In genomic region chr16:89841275-89841674, GRCh38 we compare ENCODE assay signal across 12 cellular contexts. TPM values are rescaled to one million over a fixed set of nuclear protein-coding genes. Genes with fewer than 3 reads are reported as not detected.
A peak's percentile ranks its signal among the peaks of the same experiment; 100 is the strongest.
DNase-seq lines count a peak whose midpoint lies in the region; ATAC-seq, FAIRE-seq and TF ChIP-seq lines count a peak whose summit lies in the region.
"Had no signal": no experiment of that assay in that cellular context is flagged by ENCODE, and none has a peak within 500 bp of the region (broad histone marks: within the 10 kb centered on the region; RNA-seq: fewer than 3 reads in every experiment).

No MANE protein-coding gene starts in this region.

- no peaks in the 10 kb centered on the region for H4K20me1 ChIP-seq in GM12878 (ENCODE audit: control insufficient read depth, insufficient read depth)

- H3K4me1 ChIP-seq in GM12878 (ENCODE audit: control insufficient read depth, insufficient read depth, low read length) = peaks cover 3% of the 10 kb centered on the region

- H3K79me2 ChIP-seq in GM12878 (ENCODE audit: control insufficient read depth, insufficient read depth, low read length) = no peaks in the 10 kb centered on the region

- BruUV-seq in GM12878 (replicated peaks; lab: Mats Ljungman, UMichigan) = no TSS peak

- SMC1A ChIA-PET in GM12878 (lab: Charles Lee; ENCODE audit: uncharacterized antibody, unreplicated experiment) = interaction anchor here (0.7 kb wide), 1 partner anchor 37 kb away, joined by 3 read pairs; no protein-coding TSS in a partner anchor

- H3K27me3 Mint-ChIP-seq in activated CD4-positive, alpha-beta memory T cell treated with anti-CD3 and anti-CD28 coated beads for 36 hours = no peaks in the 10 kb centered on the region

- no peaks in the 10 kb centered on the region for H3K36me3 Mint-ChIP-seq in activated CD4-positive, alpha-beta memory T cell treated with anti-CD3 and anti-CD28 coated beads for 36 hours

- TF ChIP-seq CTCF in GM12878 (IDR thresholded peaks at IDR 0.05 in 2 of 3, conservative IDR thresholded peaks at IDR 0.05 in 1 of 3; ENCODE audit: control insufficient read depth in 2 of 3, extremely low read depth in 1 of 3, insufficient read depth in 1 of 3, low read depth in 3 of 3, low read length in 3 of 3) = no peak

- peak; percentile 16 to 36; a peak in 2 of 4 replicates for TF ChIP-seq EP300 in GM12878 (IDR thresholded peaks at IDR 0.05; ENCODE audit: borderline replicate concordance in 1 of 2, control insufficient read depth in 1 of 2, low read depth in 2 of 2, low read length in 2 of 2)

- no peak for TF ChIP-seq RAD21 in GM12878 (IDR thresholded peaks at IDR 0.05; ENCODE audit: insufficient read depth, low read depth, low read length)

- in situ Hi-C loops in GM12878 (cut with MboI) = no loop called here

- H3K4me3 ChIP-seq in GM12878 = no peak overlapping the region

- no peaks in the 10 kb centered on the region for H3K9me3 ChIP-seq in GM12878 (replicated peaks; ENCODE audit: control insufficient read depth, insufficient read depth, low read length)

- no peak overlapping the region for H2AFZ ChIP-seq in GM12878 (ENCODE audit: control insufficient read depth, low read depth, low read length)

- no peaks in the 10 kb centered on the region for H3K27me3 ChIP-seq in GM12878 (replicated peaks in 1 of 2; ENCODE audit: control insufficient read depth in 2 of 2, insufficient read depth in 2 of 2, low read length in 1 of 2)

- intact Hi-C loops in activated CD4-positive, alpha-beta memory T cell treated with anti-CD3 and anti-CD28 coated beads for 36 hours (cut with micrococcal nuclease) = no loop called here
- intact Hi-C loops in GM12878 (cut with micrococcal nuclease; ENCODE audit: unreplicated experiment) = no loop called here

- H3K36me3 ChIP-seq in GM12878 (ENCODE audit: control insufficient read depth in 2 of 2, insufficient read depth in 2 of 2, low read length in 1 of 2) = no peaks in the 10 kb centered on the region

- peak; percentile 81 for ATAC-seq in GM12878
- peak; percentile 65 for ATAC-seq in stimulated activated naive CD8-positive, alpha-beta T cell treated with anti-CD3 and anti-CD28 coated beads, Interleukin-15, Interleukin-2, amounts not matched to agents 100 U/mL and 50 U/mL, for 24 hours
- no peak for ATAC-seq in GM21825 (IDR thresholded peaks at IDR 0.05; ENCODE audit: unreplicated experiment)
- ATAC-seq in HG03039 (IDR thresholded peaks at IDR 0.05; ENCODE audit: unreplicated experiment) = no peak

- CTCF ChIA-PET in activated CD4-positive, alpha-beta memory T cell treated with anti-CD3 and anti-CD28 coated beads for 36 hours (lab: Charles Lee) = interaction anchor here (1.0 kb wide), 1 partner anchor 20 kb away, joined by 3 read pairs; no protein-coding TSS in a partner anchor
- CTCF ChIA-PET in GM12878 (lab: Yijun Ruan, JAX) = interaction anchor here (1.1 kb wide), 1 partner anchor 19 kb away, joined by 3 read pairs; no protein-coding TSS in a partner anchor

- 0% methylated on average over 10 of the region's 10 CpGs for WGBS in GM12878 (ENCODE audit: insufficient coverage, insufficient replicate concordance, low lambda C conversion rate, missing lambda C conversion rate)

- RAD21 ChIA-PET in GM12878 (lab: Charles Lee; ENCODE audit: unreplicated experiment) = interaction anchor here (1.1 kb wide), 1 partner anchor 22 kb away, joined by 3 read pairs; no protein-coding TSS in a partner anchor

- H3K4me1 Mint-ChIP-seq in activated CD4-positive, alpha-beta memory T cell treated with anti-CD3 and anti-CD28 coated beads for 36 hours (ENCODE audit: low read depth) = peaks cover 27% of the 10 kb centered on the region

- H3K9me3 Mint-ChIP-seq in activated CD4-positive, alpha-beta memory T cell treated with anti-CD3 and anti-CD28 coated beads for 36 hours = no peaks in the 10 kb centered on the region
- H3K9me3 Mint-ChIP-seq: endodermal cell had no signal

- POLR2A ChIA-PET in activated CD4-positive, alpha-beta memory T cell treated with anti-CD3 and anti-CD28 coated beads for 36 hours (lab: Charles Lee) = no interaction called here
- POLR2A ChIA-PET in GM12878 (lab: Charles Lee) = no interaction called here

- peak; percentile 85 for FAIRE-seq in GM12878 (lab: Jason Lieb, UNC)

- no peak overlapping the region for H3K4me3 Mint-ChIP-seq in activated CD4-positive, alpha-beta memory T cell treated with anti-CD3 and anti-CD28 coated beads for 36 hours
- H3K4me3 Mint-ChIP-seq: endodermal cell had no signal

- DNase-seq in activated naive CD4-positive, alpha-beta T cell treated with Interleukin-2 at 50 U/mL for 16 hours = peak; percentile 35
- no peak for DNase-seq in activated naive CD4-positive, alpha-beta T cell treated with anti-CD3 and anti-CD28 coated beads, Interleukin-2, amount 50 U/mL, for 16 hours
- peak; percentile 73 for DNase-seq in activated CD4-positive, alpha-beta memory T cell treated with anti-CD3 and anti-CD28 coated beads for 36 hours
- DNase-seq in GM12878 (ENCODE audit: low read depth, low spot score) (no peak), substantia nigra (lab: John Stamatoyannopoulos, UW) (no peak)
- peak; percentile 67 for DNase-seq in stimulated activated naive CD8-positive, alpha-beta T cell treated with anti-CD3 and anti-CD28 coated beads, Interleukin-15, Interleukin-2, amounts not matched to agents 100 U/mL and 50 U/mL, for 24 hours
- DNase-seq: endodermal cell, NCI-H446 had no signal

- H3K9ac ChIP-seq in GM12878 (ENCODE audit: control insufficient read depth, insufficient read depth, low read length) = no peak overlapping the region

- H3K27ac ChIP-seq in GM12878 (ENCODE audit: control insufficient read depth, insufficient read depth) = no peak overlapping the region
- H3K27ac ChIP-seq in substantia nigra (ENCODE audit: low read depth, low read length, poor library complexity, severe bottlenecking) = no peak overlapping the region
- H3K27ac ChIP-seq: RWPE1, VCaP had no signal

- no peak overlapping the region for H3K4me2 ChIP-seq in GM12878 (ENCODE audit: control insufficient read depth, insufficient read depth)

- H3K27ac Mint-ChIP-seq in activated CD4-positive, alpha-beta memory T cell treated with anti-CD3 and anti-CD28 coated beads for 36 hours = no peak overlapping the region
- H3K27ac Mint-ChIP-seq: endodermal cell had no signal

- no peak for TF ChIP-seq POLR2A in GM12878 (IDR thresholded peaks at IDR 0.05; ENCODE audit: low read depth, low read length)

RNA-seq across cellular contexts. Expression of gene SPIRE2, which starts 13.0 kb away (rescaled TPM):
- total RNA-seq in activated CD4-positive, alpha-beta memory T cell treated with anti-CD3 and anti-CD28 coated beads for 36 hours = 1 to 10 TPM in 1 of 2 experiments, under 1 TPM in 1; 0.63 to 1.4 TPM
- 0.64 and 1.8 TPM in 2 replicates for total RNA-seq in GM12878 (2013; cell fraction: nucleolus; rRNA removed)
- 0.05 and 0.23 TPM in 2 replicates for total RNA-seq in GM12878 (2014; rRNA removed)
- 0.27 and 0.32 TPM in 2 replicates for total RNA-seq in GM12878 (2014; rRNA removed; fragmentation: Illumina TruSeq; extraction: Trizol)
- 0.35 and 0.64 TPM in 2 replicates for total RNA-seq in GM12878 (2021)
- polyA plus RNA-seq in GM12878 (2011; ENCODE audit: low read depth) = not detected
- 0.04 TPM in 1 of 2 replicates, not detected in the other for polyA plus RNA-seq in GM12878 (2011; rRNA removed)
- polyA plus RNA-seq in GM12878 (2011; cell fraction: cytosol; rRNA removed) = 0.10 TPM in 1 of 2 replicates, not detected in the other
- polyA plus RNA-seq in GM12878 (2011; cell fraction: nucleus; rRNA removed) = 0.37 TPM in 2 replicates
- 0.15 and 0.17 TPM in 2 replicates for polyA plus RNA-seq in GM12878 (2012)
- 0.46 and 0.52 TPM in 2 replicates for polyA plus RNA-seq in GM12878 (2014; fragmentation: Illumina TruSeq; extraction: Trizol)
- under 1 TPM; 0.03 to 0.18 TPM for polyA plus RNA-seq in GM12878 (2014; fragmentation: Nextera tagmentation; extraction: Ambion mirVana)
- polyA plus RNA-seq in GM12878 (2014; rRNA removed) = 0.05 and 0.28 TPM in 2 replicates
- under 1 TPM in 1 of 2 experiments, not detected in 1; 0.56 TPM for polyA plus RNA-seq in GM12878 (2016; fragmentation: Nextera tagmentation; extraction: Ambion mirVana)
- polyA minus RNA-seq in GM12878 (2011; rRNA and poly(A)+ RNA removed) = 0.67 TPM in 1 of 2 replicates, not detected in the other
- 0.40 and 1.2 TPM in 2 replicates for polyA minus RNA-seq in GM12878 (2011; cell fraction: cytosol; rRNA and poly(A)+ RNA removed)
- 0.12 and 0.67 TPM in 2 replicates for polyA minus RNA-seq in GM12878 (2011; cell fraction: nucleus; rRNA and poly(A)+ RNA removed)

RNA-seq across cellular contexts. Expression of gene FANCA, which starts 24.8 kb away (rescaled TPM):
- 100 to 1,000 TPM in 1 of 2 experiments, 10 to 100 TPM in 1; 99.4 to 103 TPM for total RNA-seq in activated CD4-positive, alpha-beta memory T cell treated with anti-CD3 and anti-CD28 coated beads for 36 hours
- 206 and 230 TPM in 2 replicates for total RNA-seq in GM12878 (2013; cell fraction: nucleolus; rRNA removed)
- total RNA-seq in GM12878 (2014; rRNA removed) (46.8 and 57.7 TPM in 2 replicates), GM12878 (2014; rRNA removed; fragmentation: Illumina TruSeq; extraction: Trizol) (32.0 and 32.1 TPM in 2 replicates), GM12878 (2021) (64.3 and 84.5 TPM in 2 replicates)
- 19.4 TPM for polyA plus RNA-seq in GM12878 (2011; ENCODE audit: low read depth)
- polyA plus RNA-seq in GM12878 (2011; rRNA removed) (35.5 and 57.6 TPM in 2 replicates), GM12878 (2014; fragmentation: Illumina TruSeq; extraction: Trizol) (30.6 and 54.3 TPM in 2 replicates), GM12878 (2014; fragmentation: Nextera tagmentation; extraction: Ambion mirVana) (1 to 10 TPM; 4.7 to 6.9 TPM), GM12878 (2014; rRNA removed) (79.6 and 95.9 TPM in 2 replicates), GM12878 (2016; fragmentation: Nextera tagmentation; extraction: Ambion mirVana) (10 to 100 TPM; 50.4 to 53.4 TPM)
- 58.6 and 71.9 TPM in 2 replicates for polyA plus RNA-seq in GM12878 (2011; cell fraction: cytosol; rRNA removed)
- polyA plus RNA-seq in GM12878 (2011; cell fraction: nucleus; rRNA removed) = 314 and 366 TPM in 2 replicates
- polyA plus RNA-seq in GM12878 (2012) = 28.7 and 32.6 TPM in 2 replicates
- 86.9 and 95.3 TPM in 2 replicates for polyA minus RNA-seq in GM12878 (2011; rRNA and poly(A)+ RNA removed)
- polyA minus RNA-seq in GM12878 (2011; cell fraction: cytosol; rRNA and poly(A)+ RNA removed) = 32.7 and 34.4 TPM in 2 replicates
- polyA minus RNA-seq in GM12878 (2011; cell fraction: nucleus; rRNA and poly(A)+ RNA removed) = 98.0 and 181 TPM in 2 replicates

RNA-seq across cellular contexts. Expression of gene TCF25, which starts 32.1 kb away (rescaled TPM):
- total RNA-seq in activated CD4-positive, alpha-beta memory T cell treated with anti-CD3 and anti-CD28 coated beads for 36 hours = 100 to 1,000 TPM; 139 to 147 TPM
- 211 and 247 TPM in 2 replicates for total RNA-seq in GM12878 (2013; cell fraction: nucleolus; rRNA removed)
- total RNA-seq in GM12878 (2014; rRNA removed) (92.1 and 102 TPM in 2 replicates), GM12878 (2014; rRNA removed; fragmentation: Illumina TruSeq; extraction: Trizol) (47.1 and 52.7 TPM in 2 replicates), GM12878 (2021) (110 and 130 TPM in 2 replicates)
- 79.7 TPM for polyA plus RNA-seq in GM12878 (2011; ENCODE audit: low read depth)
- polyA plus RNA-seq in GM12878 (2011; rRNA removed) (70.2 and 87.7 TPM in 2 replicates), GM12878 (2014; fragmentation: Illumina TruSeq; extraction: Trizol) (42.7 and 82.1 TPM in 2 replicates), GM12878 (2014; fragmentation: Nextera tagmentation; extraction: Ambion mirVana) (10 to 100 TPM in 1 of 2 experiments, 1 to 10 TPM in 1; 8.4 to 22.5 TPM), GM12878 (2014; rRNA removed) (119 and 124 TPM in 2 replicates), GM12878 (2016; fragmentation: Nextera tagmentation; extraction: Ambion mirVana) (10 to 100 TPM; 91.1 to 96.6 TPM)
- polyA plus RNA-seq in GM12878 (2011; cell fraction: cytosol; rRNA removed) = 92.9 and 118 TPM in 2 replicates
- 274 and 357 TPM in 2 replicates for polyA plus RNA-seq in GM12878 (2011; cell fraction: nucleus; rRNA removed)
- polyA plus RNA-seq in GM12878 (2012) = 148 and 213 TPM in 2 replicates
- polyA minus RNA-seq in GM12878 (2011; rRNA and poly(A)+ RNA removed) = 51.9 and 78.2 TPM in 2 replicates
- polyA minus RNA-seq in GM12878 (2011; cell fraction: cytosol; rRNA and poly(A)+ RNA removed) = 28.9 and 36.4 TPM in 2 replicates
- 46.1 and 78.6 TPM in 2 replicates for polyA minus RNA-seq in GM12878 (2011; cell fraction: nucleus; rRNA and poly(A)+ RNA removed)

Comparison
In these comparisons a context has a peak if more than half of its experiments do, and no peak if none do; other contexts are left out.
1. DNase-seq: peak in activated naive CD4-positive, alpha-beta T cell treated with Interleukin-2 at 50 U/mL for 16 hours (single experiment), activated CD4-positive, alpha-beta memory T cell treated with anti-CD3 and anti-CD28 coated beads for 36 hours (single experiment) and stimulated activated naive CD8-positive, alpha-beta T cell treated with anti-CD3 and anti-CD28 coated beads, Interleukin-15, Interleukin-2, amounts not matched to agents 100 U/mL and 50 U/mL, for 24 hours (single experiment); none in activated naive CD4-positive, alpha-beta T cell treated with anti-CD3 and anti-CD28 coated beads, Interleukin-2, amount 50 U/mL, for 16 hours (single experiment), GM12878 (single experiment) and substantia nigra (0 of 49).
2. ATAC-seq: peak in GM12878 (single experiment) and stimulated activated naive CD8-positive, alpha-beta T cell treated with anti-CD3 and anti-CD28 coated beads, Interleukin-15, Interleukin-2, amounts not matched to agents 100 U/mL and 50 U/mL, for 24 hours (single experiment); none in GM21825 (single experiment) and HG03039 (single experiment).